Comparison of ENCODE assay signal across 9 cellular contexts in the genomic region with DNA sequence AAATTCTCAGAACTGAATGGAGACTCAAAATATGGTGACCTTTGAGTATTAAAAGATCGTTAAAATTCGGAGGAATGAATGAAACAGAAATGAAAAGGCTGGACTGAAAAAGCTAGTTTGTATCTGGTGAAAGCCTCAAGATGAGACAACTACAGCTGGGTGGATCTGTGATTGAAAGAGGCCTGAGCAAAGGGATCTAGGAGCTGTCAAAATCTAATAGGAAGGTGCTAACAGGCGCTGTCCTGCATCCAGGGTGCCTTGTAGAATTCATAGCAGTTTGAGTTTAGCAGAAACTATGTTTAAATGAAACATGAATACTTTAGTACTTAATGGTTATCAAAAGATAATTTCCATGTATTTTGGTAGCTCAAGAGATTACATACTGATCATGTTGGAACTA. TPM values are rescaled to one million over a fixed set of nuclear protein-coding genes. Genes with fewer than 3 reads are reported as not detected.
DNase-seq lines count a peak whose midpoint lies in the region; ATAC-seq lines count a peak whose summit lies in the region.
"Had no signal": no experiment of that assay in that cellular context is flagged by ENCODE, and none has a peak within 500 bp of the region (broad histone marks: within the 10 kb centered on the region; RNA-seq: fewer than 3 reads in every experiment).

No MANE protein-coding gene starts in this region.

- peak overlapping the region; percentile 92 for H3K4me3 Mint-ChIP-seq in activated T-helper 1 cell treated with anti-CD3 and anti-CD28 coated beads, Interleukin-12 subunit alpha, Interleukin-12 subunit beta, Interleukin-2, Interleukin-4 antibody, amounts not matched to agents 30 ng/mL and 10 ng/mL and 1 ng/mL, durations not matched to agents 14 hours and 24 hours and 36 hours

- peaks cover 23% of the 10 kb centered on the region; the same call in 1 of the 2 replicates for H3K4me1 ChIP-seq in iPS-20b (ENCODE audit: insufficient read depth, low read length)
- H3K4me1 ChIP-seq in subcutaneous abdominal adipose tissue (ENCODE audit: control insufficient read depth in 5 of 5, insufficient read depth in 5 of 5, low read length in 5 of 5) = peaks cover 2 to 59% (median 42%) of the 10 kb centered on the region in 5 donors

- DNase-seq in SIG-M5 treated with dmso at 0.1 percent for 504 hours (lab: John Stamatoyannopoulos, UW; ENCODE audit: unreplicated experiment) (peak; percentile 14), SIG-M5 (lab: John Stamatoyannopoulos, UW) (no peak), caudate nucleus (lab: John Stamatoyannopoulos, UW) (no peak)
- DNase-seq in activated T-helper 1 cell treated with anti-CD3 and anti-CD28 coated beads, Interleukin-12 subunit alpha, Interleukin-12 subunit beta, Interleukin-2, Interleukin-4 antibody, amounts not matched to agents 30 ng/mL and 10 ng/mL and 1 ng/mL, durations not matched to agents 14 hours and 24 hours and 36 hours (ENCODE audit: low spot score) = no peak
- DNase-seq: AML-193 had no signal

- H3K27ac Mint-ChIP-seq in activated T-helper 1 cell treated with anti-CD3 and anti-CD28 coated beads, Interleukin-12 subunit alpha, Interleukin-12 subunit beta, Interleukin-2, Interleukin-4 antibody, amounts not matched to agents 30 ng/mL and 10 ng/mL and 1 ng/mL, durations not matched to agents 14 hours and 24 hours and 36 hours = peak overlapping the region; percentile 90

- H3K27ac ChIP-seq in iPS-20b (ENCODE audit: low read length) (no peak overlapping the region), subcutaneous abdominal adipose tissue (ENCODE audit: low read depth, low read length) (peak overlapping the region; percentile 92), caudate nucleus (ENCODE audit: low read depth, low read length) (no peak overlapping the region)

- no peaks in the 10 kb centered on the region for H3K27me3 ChIP-seq in iPS-20b (ENCODE audit: insufficient read depth, low read length)
- H3K27me3 ChIP-seq in subcutaneous abdominal adipose tissue (ENCODE audit: control insufficient read depth in 5 of 5, insufficient read depth in 4 of 5, low read length in 5 of 5) = no peaks in the 10 kb centered on the region

- peaks cover 24% of the 10 kb centered on the region for H3K36me3 Mint-ChIP-seq in activated T-helper 1 cell treated with anti-CD3 and anti-CD28 coated beads, Interleukin-12 subunit alpha, Interleukin-12 subunit beta, Interleukin-2, Interleukin-4 antibody, amounts not matched to agents 30 ng/mL and 10 ng/mL and 1 ng/mL, durations not matched to agents 14 hours and 24 hours and 36 hours (ENCODE audit: low read depth)

- H3K9me3 ChIP-seq in iPS-20b (ENCODE audit: insufficient read depth, low read depth, low read length) (no peaks in the 10 kb centered on the region), subcutaneous abdominal adipose tissue (ENCODE audit: control insufficient read depth in 5 of 5, low read length in 5 of 5) (no peaks in the 10 kb centered on the region)

- intact Hi-C loops in activated T-helper 1 cell treated with anti-CD3 and anti-CD28 coated beads, Interleukin-12 subunit alpha, Interleukin-12 subunit beta, Interleukin-2, Interleukin-4 antibody, amounts not matched to agents 30 ng/mL and 10 ng/mL and 1 ng/mL, durations not matched to agents 14 hours and 24 hours and 36 hours (cut with micrococcal nuclease) = no loop called here

- H3K27me3 Mint-ChIP-seq in activated T-helper 1 cell treated with anti-CD3 and anti-CD28 coated beads, Interleukin-12 subunit alpha, Interleukin-12 subunit beta, Interleukin-2, Interleukin-4 antibody, amounts not matched to agents 30 ng/mL and 10 ng/mL and 1 ng/mL, durations not matched to agents 14 hours and 24 hours and 36 hours (ENCODE audit: insufficient read depth) = no peaks in the 10 kb centered on the region

- peaks cover 47% of the 10 kb centered on the region for H3K4me1 Mint-ChIP-seq in activated T-helper 1 cell treated with anti-CD3 and anti-CD28 coated beads, Interleukin-12 subunit alpha, Interleukin-12 subunit beta, Interleukin-2, Interleukin-4 antibody, amounts not matched to agents 30 ng/mL and 10 ng/mL and 1 ng/mL, durations not matched to agents 14 hours and 24 hours and 36 hours (ENCODE audit: low read depth)

- no peak for ATAC-seq in GM18517 (IDR thresholded peaks at IDR 0.05; ENCODE audit: unreplicated experiment)
- ATAC-seq in HG02870 (IDR thresholded peaks at IDR 0.05; ENCODE audit: unreplicated experiment) = no peak

- H3K4me3 ChIP-seq in iPS-20b (ENCODE audit: low read length) = peak overlapping the region; percentile 93
- peak overlapping the region; percentile 44 to 97 (median 68) for H3K4me3 ChIP-seq in subcutaneous abdominal adipose tissue (ENCODE audit: low read depth in 1 of 5, low read length in 5 of 5)

- no peaks in the 10 kb centered on the region for H3K9me3 Mint-ChIP-seq in activated T-helper 1 cell treated with anti-CD3 and anti-CD28 coated beads, Interleukin-12 subunit alpha, Interleukin-12 subunit beta, Interleukin-2, Interleukin-4 antibody, amounts not matched to agents 30 ng/mL and 10 ng/mL and 1 ng/mL, durations not matched to agents 14 hours and 24 hours and 36 hours

- H3K36me3 ChIP-seq in iPS-20b (ENCODE audit: insufficient read depth, low read depth, low read length) (peaks cover 12% of the 10 kb centered on the region), subcutaneous abdominal adipose tissue (ENCODE audit: control insufficient read depth in 5 of 5, insufficient read depth in 5 of 5, low read length in 5 of 5) (no peaks in the 10 kb centered on the region)

- peak overlapping the region; percentile 66; the same call in 1 of the 2 replicates for H3K9ac ChIP-seq in iPS-20b (ENCODE audit: low read depth, low read length)
- peak overlapping the region; percentile 65 to 84 (median 71) for H3K9ac ChIP-seq in subcutaneous abdominal adipose tissue (ENCODE audit: low read length in 5 of 5)

RNA-seq across cellular contexts. Expression of gene YY1, which starts 2.3 kb away (rescaled TPM):
- 109 and 110 TPM in 2 replicates for total RNA-seq in activated T-helper 1 cell treated with anti-CD3 and anti-CD28 coated beads, Interleukin-12 subunit alpha, Interleukin-12 subunit beta, Interleukin-2, Interleukin-4 antibody, amounts not matched to agents 30 ng/mL and 10 ng/mL and 1 ng/mL, durations not matched to agents 14 hours and 24 hours and 36 hours
